ENCODE assay signal across 26 cellular contexts in genomic region chr17:30224419-30224960, GRCh38. TPM values are rescaled to one million over a fixed set of nuclear protein-coding genes. Genes with fewer than 3 reads are reported as not detected.
"Had no signal": no experiment of that assay in that cellular context is flagged by ENCODE, and none has a peak within 500 bp of the region (broad histone marks: within the 10 kb centered on the region; RNA-seq: fewer than 3 reads in every experiment).

No MANE protein-coding gene starts in this region.

- H3K4me3 Mint-ChIP-seq: activated CD4-positive, alpha-beta T cell treated with anti-CD3 and anti-CD28 coated beads, Interleukin-2, amount 10 ng/mL, durations not matched to agents 7 days and 5 days; activated T-cell treated with anti-CD3 and anti-CD28 coated beads, Interleukin-2, amount 50 U/mL, for 4 hours; central memory CD8-positive, alpha-beta T cell; endodermal cell; natural killer cell treated with Interleukin-12 subunit alpha and Interleukin-12 subunit beta and Interleukin-15 and Interleukin-18, amount 100 ng/mL, for 72 hours; stimulated activated naive CD8-positive, alpha-beta T cell treated with anti-CD3 and anti-CD28 coated beads, Interleukin-15, amount 100 ng/mL, for 72 hours had no signal

- H3K9me3 ChIP-seq: colonic mucosa, prostate gland, suprapubic skin, transverse colon had no signal

- H3K27ac ChIP-seq: brain microvascular endothelial cell, colonic mucosa, epithelial cell of prostate, foreskin keratinocyte, prostate gland, suprapubic skin, transverse colon had no signal

- H3K4me1 Mint-ChIP-seq: activated CD4-positive, alpha-beta T cell treated with anti-CD3 and anti-CD28 coated beads, Interleukin-2, amount 10 ng/mL, durations not matched to agents 7 days and 5 days; central memory CD8-positive, alpha-beta T cell; stimulated activated naive CD8-positive, alpha-beta T cell treated with anti-CD3 and anti-CD28 coated beads, Interleukin-15, amount 100 ng/mL, for 72 hours had no signal

- H3K4me3 ChIP-seq: colonic mucosa, lung, prostate gland, skin epidermis, suprapubic skin, transverse colon had no signal

- H3K4me1 ChIP-seq: colonic mucosa, prostate gland, transverse colon had no signal

- H3K36me3 Mint-ChIP-seq: natural killer cell treated with Interleukin-12 subunit alpha and Interleukin-12 subunit beta and Interleukin-15 and Interleukin-18, amount 100 ng/mL, for 72 hours had no signal

- ATAC-seq: activated CD4-positive, CD25-positive, alpha-beta regulatory T cell treated with anti-CD3 and anti-CD28 coated beads, Interleukin-2, amount 50 U/mL, for 24 hours; activated T-cell treated with anti-CD3 and anti-CD28 coated beads, Interleukin-2, amount 50 U/mL, for 4 hours; natural killer cell treated with Interleukin-12 subunit alpha and Interleukin-12 subunit beta and Interleukin-15 and Interleukin-18, amount 100 ng/mL, for 72 hours; right cardiac atrium; stimulated activated naive CD8-positive, alpha-beta T cell treated with anti-CD3 and anti-CD28 coated beads, Interleukin-15, amount 100 ng/mL, for 72 hours had no signal

- DNase-seq: activated CD4-positive, alpha-beta T cell treated with anti-CD3 and anti-CD28 coated beads, Interleukin-2, amount 10 ng/mL, durations not matched to agents 7 days and 5 days; activated CD8-positive, alpha-beta memory T cell treated with anti-CD3 and anti-CD28 coated beads, Interleukin-2, amount 50 U/mL, for 4 hours; activated naive CD4-positive, alpha-beta T cell treated with anti-CD3 and anti-CD28 coated beads, Interleukin-2, amount 50 U/mL, for 16 hours; activated T-cell treated with anti-CD3 and anti-CD28 coated beads, Interleukin-2, amount 50 U/mL, for 4 hours; aorta; brain microvascular endothelial cell; colonic mucosa; endodermal cell; glutamatergic neuron; hippocampal formation; right cardiac atrium; stimulated activated CD4-positive, alpha-beta T cell treated with anti-CD3 and anti-CD28 coated beads, Interleukin-15, amount 100 ng/mL, for 24 hours; stimulated activated CD4-positive, alpha-beta T cell treated with anti-CD3 and anti-CD28 coated beads, Interleukin-4, amount 100 ng/mL, for 1 hour; stimulated activated naive CD8-positive, alpha-beta T cell treated with anti-CD3 and anti-CD28 coated beads, Interleukin-15, amount 100 ng/mL, for 72 hours; T1000; transverse colon had no signal

- H3K27me3 ChIP-seq: colonic mucosa, foreskin keratinocyte, suprapubic skin, transverse colon had no signal

- H3K9me3 Mint-ChIP-seq: activated CD4-positive, alpha-beta T cell treated with anti-CD3 and anti-CD28 coated beads, Interleukin-2, amount 10 ng/mL, durations not matched to agents 7 days and 5 days; activated T-cell treated with anti-CD3 and anti-CD28 coated beads, Interleukin-2, amount 50 U/mL, for 4 hours; central memory CD8-positive, alpha-beta T cell; endodermal cell; natural killer cell treated with Interleukin-12 subunit alpha and Interleukin-12 subunit beta and Interleukin-15 and Interleukin-18, amount 100 ng/mL, for 72 hours; stimulated activated naive CD8-positive, alpha-beta T cell treated with anti-CD3 and anti-CD28 coated beads, Interleukin-15, amount 100 ng/mL, for 72 hours had no signal

- H3K27ac Mint-ChIP-seq: activated CD4-positive, alpha-beta T cell treated with anti-CD3 and anti-CD28 coated beads, Interleukin-2, amount 10 ng/mL, durations not matched to agents 7 days and 5 days; endodermal cell; natural killer cell treated with Interleukin-12 subunit alpha and Interleukin-12 subunit beta and Interleukin-15 and Interleukin-18, amount 100 ng/mL, for 72 hours; stimulated activated naive CD8-positive, alpha-beta T cell treated with anti-CD3 and anti-CD28 coated beads, Interleukin-15, amount 100 ng/mL, for 72 hours had no signal

- H3K36me3 ChIP-seq: brain microvascular endothelial cell, colonic mucosa, prostate gland, suprapubic skin, transverse colon had no signal

RNA-seq across cellular contexts. Expression of gene SLC6A4, which starts 11.0 kb away (rescaled TPM):
- total RNA-seq: activated T-cell treated with anti-CD3 and anti-CD28 coated beads, Interleukin-2, amount 50 U/mL, for 4 hours; fibroblast of lung; foreskin keratinocyte had no signal
- polyA plus RNA-seq: fibroblast of lung, foreskin keratinocyte had no signal
